1 cellular context compared by ENCODE assay signal in the genomic region with DNA sequence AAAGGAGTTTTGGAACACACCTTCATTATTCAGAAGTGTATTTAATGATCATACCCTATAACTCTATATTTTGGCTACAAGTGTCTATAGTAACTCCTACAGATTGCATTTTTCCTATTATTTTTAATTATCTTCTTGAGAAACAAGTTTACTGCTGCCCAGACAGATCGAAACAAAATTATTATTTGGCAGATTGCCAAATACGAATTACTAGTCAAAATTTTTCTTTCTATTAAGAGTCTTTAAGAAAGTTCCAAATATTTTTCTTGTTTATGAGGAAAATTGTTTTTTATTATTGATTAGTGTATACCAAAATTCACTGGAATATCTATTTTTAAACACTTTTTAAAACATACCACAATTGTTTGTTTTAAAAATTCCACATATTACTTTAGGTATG.
TF ChIP-seq lines count a peak whose summit lies in the region.

No MANE protein-coding gene starts in this region.

TF ChIP-seq in HepG2, 621 proteins besides CTCF, POLR2A, EP300 and RAD21 (continued from another document):
- TF ChIP-seq, protein P1, sequence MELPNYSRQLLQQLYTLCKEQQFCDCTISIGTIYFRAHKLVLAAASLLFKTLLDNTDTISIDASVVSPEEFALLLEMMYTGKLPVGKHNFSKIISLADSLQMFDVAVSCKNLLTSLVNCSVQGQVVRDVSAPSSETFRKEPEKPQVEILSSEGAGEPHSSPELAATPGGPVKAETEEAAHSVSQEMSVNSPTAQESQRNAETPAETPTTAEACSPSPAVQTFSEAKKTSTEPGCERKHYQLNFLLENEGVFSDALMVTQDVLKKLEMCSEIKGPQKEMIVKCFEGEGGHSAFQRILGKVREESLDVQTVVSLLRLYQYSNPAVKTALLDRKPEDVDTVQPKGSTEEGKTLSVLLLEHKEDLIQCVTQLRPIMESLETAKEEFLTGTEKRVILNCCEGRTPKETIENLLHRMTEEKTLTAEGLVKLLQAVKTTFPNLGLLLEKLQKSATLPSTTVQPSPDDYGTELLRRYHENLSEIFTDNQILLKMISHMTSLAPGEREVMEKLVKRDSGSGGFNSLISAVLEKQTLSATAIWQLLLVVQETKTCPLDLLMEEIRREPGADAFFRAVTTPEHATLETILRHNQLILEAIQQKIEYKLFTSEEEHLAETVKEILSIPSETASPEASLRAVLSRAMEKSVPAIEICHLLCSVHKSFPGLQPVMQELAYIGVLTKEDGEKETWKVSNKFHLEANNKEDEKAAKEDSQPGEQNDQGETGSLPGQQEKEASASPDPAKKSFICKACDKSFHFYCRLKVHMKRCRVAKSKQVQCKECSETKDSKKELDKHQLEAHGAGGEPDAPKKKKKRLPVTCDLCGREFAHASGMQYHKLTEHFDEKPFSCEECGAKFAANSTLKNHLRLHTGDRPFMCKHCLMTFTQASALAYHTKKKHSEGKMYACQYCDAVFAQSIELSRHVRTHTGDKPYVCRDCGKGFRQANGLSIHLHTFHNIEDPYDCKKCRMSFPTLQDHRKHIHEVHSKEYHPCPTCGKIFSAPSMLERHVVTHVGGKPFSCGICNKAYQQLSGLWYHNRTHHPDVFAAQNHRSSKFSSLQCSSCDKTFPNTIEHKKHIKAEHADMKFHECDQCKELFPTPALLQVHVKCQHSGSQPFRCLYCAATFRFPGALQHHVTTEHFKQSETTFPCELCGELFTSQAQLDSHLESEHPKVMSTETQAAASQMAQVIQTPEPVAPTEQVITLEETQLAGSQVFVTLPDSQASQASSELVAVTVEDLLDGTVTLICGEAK (IDR thresholded peaks at IDR 0.05): no peak
- TF ChIP-seq, protein P1 (CRISPR knock-in tag; IDR thresholded peaks at IDR 0.05): no peak
- TF ChIP-seq ZNF331 (CRISPR knock-in tag; IDR thresholded peaks at IDR 0.05) (no peak), IKZF4 (CRISPR knock-in tag; IDR thresholded peaks at IDR 0.05; ENCODE audit: borderline replicate concordance, low read depth, not compliant biosample characterization) (no peak), ETV6 (CRISPR knock-in tag; conservative IDR thresholded peaks at IDR 0.05) (no peak), LCORL (IDR thresholded peaks at IDR 0.05) (peak; percentile 92), LCORL (CRISPR knock-in tag; IDR thresholded peaks at IDR 0.05) (no peak), MAFK (conservative IDR thresholded peaks at IDR 0.05 in 1 of 2, IDR thresholded peaks at IDR 0.05 in 1 of 2; ENCODE audit: low read length in 2 of 2) (no peak)
